In the genomic region with DNA sequence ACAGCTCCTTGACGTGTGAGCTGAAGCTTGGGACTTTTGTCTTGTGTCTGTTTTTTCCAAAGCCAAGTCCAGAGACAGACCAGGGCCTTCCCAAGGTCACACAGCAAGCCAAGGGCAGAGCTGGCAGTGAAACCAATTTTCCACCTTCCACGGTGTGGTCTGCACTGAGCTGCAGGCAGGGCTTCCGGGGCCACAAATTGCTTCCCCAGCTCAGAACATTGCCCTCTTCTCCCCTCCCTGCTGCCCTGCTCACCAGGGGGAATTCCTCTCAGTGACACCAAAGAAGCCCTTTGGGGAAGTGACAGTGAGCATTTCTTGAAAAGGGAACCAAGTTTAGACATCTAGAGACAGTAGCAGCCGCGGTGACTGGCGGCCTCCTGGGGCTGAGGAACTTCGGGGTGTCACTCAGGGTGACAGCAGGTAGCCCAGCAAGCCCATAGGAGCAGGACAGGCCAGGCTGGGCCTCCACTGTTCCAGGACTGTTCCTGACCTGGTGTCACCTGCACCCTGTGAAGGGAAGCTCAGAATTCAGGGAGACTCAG, we compare ENCODE assay signal across 8 cellular contexts. TPM values are rescaled to one million over a fixed set of nuclear protein-coding genes. Genes with fewer than 3 reads are reported as not detected.
DNase-seq lines count a peak whose midpoint lies in the region; ATAC-seq, FAIRE-seq and TF ChIP-seq lines count a peak whose summit lies in the region.

No MANE protein-coding gene starts in this region.

- ATAC-seq in HG03135 (IDR thresholded peaks at IDR 0.05; ENCODE audit: unreplicated experiment): peak; percentile 47
- peak; percentile 87 for ATAC-seq in T-helper 17 cell
- ATAC-seq in PC-3: no peak

- no peaks in the 10 kb centered on the region for H3K27me3 Mint-ChIP-seq in T-helper 17 cell

- no peaks in the 10 kb centered on the region for H3K36me3 Mint-ChIP-seq in T-helper 17 cell (ENCODE audit: low read depth)

- intact Hi-C loops in ascending aorta (cut with DNase I) (loop anchor here (5.0 kb wide), 1 partner anchor 388 kb away; no protein-coding TSS in a partner anchor), PC-9 (cut with micrococcal nuclease; ENCODE audit: unreplicated experiment) (no loop called here), PC-3 (cut with micrococcal nuclease) (loop anchor here (5.0 kb wide), 2 partner anchors 388 to 578 kb away; no protein-coding TSS in a partner anchor)

- H3K27ac ChIP-seq in ascending aorta (peak overlapping the region; percentile 36 to 49), neutrophil (peak overlapping the region; percentile 73), PC-9 (no peak overlapping the region), PC-3 (ENCODE audit: low read length) (no peak overlapping the region)

- no peaks in the 10 kb centered on the region for H3K9me3 ChIP-seq in T-helper 17 cell (ENCODE audit: control insufficient read depth, low read length, poor library complexity, severe bottlenecking)
- no peaks in the 10 kb centered on the region for H3K9me3 ChIP-seq in ascending aorta
- H3K9me3 ChIP-seq in neutrophil: no peaks in the 10 kb centered on the region
- no peaks in the 10 kb centered on the region for H3K9me3 ChIP-seq in PC-9 (ENCODE audit: insufficient read depth, low read depth)
- no peaks in the 10 kb centered on the region for H3K9me3 ChIP-seq in PC-3 (ENCODE audit: low read length)

- peak; percentile 90 for TF ChIP-seq POLR2A in GM19099 (IDR thresholded peaks at IDR 0.05; ENCODE audit: extremely low read depth, insufficient read length, low read depth)
- no peak for TF ChIP-seq POLR2A in H54 (IDR thresholded peaks at IDR 0.05; ENCODE audit: low read depth, low read length)

- H3K4me1 ChIP-seq in ascending aorta: no peaks in the 10 kb centered on the region
- peaks cover 24 to 29% of the 10 kb centered on the region in 2 experiments for H3K4me1 ChIP-seq in neutrophil (ENCODE audit: control insufficient read depth in 1 of 2, insufficient read depth in 1 of 2, low read depth in 1 of 2, low read length in 1 of 2)
- 0 out of 2 replicates have a peak, but pooled peaks cover 6% of the 10 kb centered on the region for H3K4me1 ChIP-seq in PC-9 (replicated peaks; ENCODE audit: insufficient read depth)
- H3K4me1 ChIP-seq in PC-3 (ENCODE audit: insufficient read depth, low read length): peaks cover 14% of the 10 kb centered on the region

- H3K9me2 ChIP-seq in PC-9 (ENCODE audit: insufficient read depth): no peaks in the 10 kb centered on the region
- H3K9me2 ChIP-seq in PC-3 (replicated peaks; ENCODE audit: low read length): no peaks in the 10 kb centered on the region

- peaks cover 45% of the 10 kb centered on the region for H3K4me1 Mint-ChIP-seq in T-helper 17 cell

- H3F3A ChIP-seq in PC-9 (ENCODE audit: insufficient read depth, low read depth) (no peaks in the 10 kb centered on the region), PC-3 (ENCODE audit: low read length, unreplicated experiment) (no peaks in the 10 kb centered on the region)

- no peak overlapping the region for H2AFZ ChIP-seq in PC-9
- no peak overlapping the region for H2AFZ ChIP-seq in PC-3 (ENCODE audit: low read length)

- H3K4me3 Mint-ChIP-seq in T-helper 17 cell: peak overlapping the region; percentile 83

- no peak for FAIRE-seq in H54 (lab: Jason Lieb, UNC)

- peak overlapping the region; percentile 94 for H3K27ac Mint-ChIP-seq in T-helper 17 cell

- BruUV-seq in PC-9 (replicated peaks; lab: Mats Ljungman, UMichigan) (no TSS peak), PC-3 (replicated peaks; lab: Mats Ljungman, UMichigan) (no TSS peak)

- H3K9ac ChIP-seq in PC-3 (ENCODE audit: low read length): no peak overlapping the region

- H3K27me3 ChIP-seq in ascending aorta: no peaks in the 10 kb centered on the region
- peaks cover 2% of the 10 kb centered on the region for H3K27me3 ChIP-seq in neutrophil
- peaks cover 13% of the 10 kb centered on the region for H3K27me3 ChIP-seq in PC-9 (ENCODE audit: insufficient read depth, low read depth)
- H3K27me3 ChIP-seq in PC-3 (ENCODE audit: low read length): no peaks in the 10 kb centered on the region

- H3K79me2 ChIP-seq in PC-9 (ENCODE audit: low read depth): no peaks in the 10 kb centered on the region
- H3K79me2 ChIP-seq in PC-3 (ENCODE audit: low read length): no peaks in the 10 kb centered on the region

- H3K36me3 ChIP-seq in ascending aorta: no peaks in the 10 kb centered on the region
- no peaks in the 10 kb centered on the region for H3K36me3 ChIP-seq in neutrophil
- H3K36me3 ChIP-seq in PC-9 (ENCODE audit: low read depth): no peaks in the 10 kb centered on the region
- H3K36me3 ChIP-seq in PC-3 (ENCODE audit: low read depth, low read length): no peaks in the 10 kb centered on the region

- H4K20me1 ChIP-seq in PC-9 (ENCODE audit: insufficient read depth) (no peaks in the 10 kb centered on the region), PC-3 (ENCODE audit: low read length) (no peaks in the 10 kb centered on the region)

- POLR2A ChIA-PET in PC-9 (lab: Charles Lee; ENCODE audit: unreplicated experiment) (no interaction called here), PC-3 (lab: Charles Lee; ENCODE audit: unreplicated experiment) (no interaction called here)

- no peak overlapping the region for H3K4me2 ChIP-seq in PC-9
- H3K4me2 ChIP-seq in PC-3 (ENCODE audit: low read length): no peak overlapping the region

- DNase-seq in T-helper 17 cell: peak; percentile 44 to 67 (median 64)
- peak in 1 of 2 donors; percentile 79 for DNase-seq in ascending aorta (ENCODE audit: low spot score in 2 of 2)
- no peak for DNase-seq in H54 (ENCODE audit: insufficient read length, low spot score)
- DNase-seq in PC-9: no peak
- no peak for DNase-seq in PC-3

- TF ChIP-seq CTCF in ascending aorta (IDR thresholded peaks at IDR 0.05) (no peak), neutrophil (IDR thresholded peaks at IDR 0.05) (no peak), PC-9 (conservative IDR thresholded peaks at IDR 0.05) (no peak), PC-3 (conservative IDR thresholded peaks at IDR 0.05; ENCODE audit: low read depth, low read length) (no peak)

- CTCF ChIA-PET in PC-9 (lab: Charles Lee): interaction anchor here (0.6 to 3.1 kb wide), 3 partner anchors 8 to 671 kb away, joined by 3 to 22 read pairs (median 4); no protein-coding TSS in a partner anchor
- CTCF ChIA-PET in PC-3 (lab: Charles Lee): interaction anchor here (0.9 to 1.3 kb wide), 2 partner anchors 8 to 132 kb away, joined by 3 to 4 read pairs; no protein-coding TSS in a partner anchor

- H3K4me3 ChIP-seq in ascending aorta (no peak overlapping the region), neutrophil (ENCODE audit: low read depth in 1 of 2, low read length in 1 of 2) (no peak overlapping the region), PC-9 (no peak overlapping the region), PC-3 (ENCODE audit: low read length) (no peak overlapping the region)

RNA-seq across cellular contexts. Expression of a gene that starts 9.2 kb away (rescaled TPM):
- total RNA-seq in T-helper 17 cell (1 to 10 TPM in 1 of 2 donors, not detected in 1; 1.3 TPM), ascending aorta (not detected), PC-9 (2021) (not detected in 2 replicates), PC-3 (2014; rRNA removed) (not detected in 2 replicates)

RNA-seq across cellular contexts. Expression of a gene that starts 18.3 kb away (rescaled TPM):
- total RNA-seq in T-helper 17 cell (under 1 TPM; 0.21 to 0.92 TPM), ascending aorta (not detected), PC-9 (2021) (not detected in 2 replicates), PC-3 (2014; rRNA removed) (not detected in 2 replicates)

Comparison
In these comparisons a context has a peak if more than half of its experiments do, and no peak if none do; other contexts are left out.
1. DNase-seq: peak in T-helper 17 cell (3 of 3); none in H54 (single experiment), PC-9 (0 of 2) and PC-3 (single experiment).
2. H3K27ac ChIP-seq: peak in ascending aorta (2 of 2) and neutrophil (single experiment); none in PC-9 (single experiment) and PC-3 (single experiment).